24 cellular contexts compared by ENCODE assay signal in the genomic region with DNA sequence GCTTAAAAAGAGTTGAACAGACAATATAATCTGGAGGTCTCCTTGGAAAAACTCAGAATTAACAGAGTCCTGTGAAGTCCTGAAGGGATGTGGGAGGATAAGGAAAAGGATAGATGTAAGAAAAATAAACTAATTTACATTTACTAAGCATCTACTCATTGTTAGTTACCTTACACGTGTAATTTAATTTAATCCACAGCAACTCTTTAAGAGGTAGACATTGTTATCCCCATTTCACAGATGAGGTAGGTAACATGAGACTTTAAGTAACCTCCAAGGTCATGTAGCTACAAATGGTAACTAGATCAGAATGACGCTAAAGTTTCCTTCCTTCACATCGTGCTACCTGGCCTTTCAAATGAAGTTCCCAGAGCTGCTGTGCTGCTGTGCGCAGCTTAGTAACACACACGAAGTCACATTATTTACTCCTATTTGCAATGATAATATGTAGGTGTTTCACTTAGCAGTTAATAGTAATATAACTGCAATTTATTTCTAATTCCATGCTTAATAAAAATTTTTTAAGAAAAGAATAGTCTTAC. TPM values are rescaled to one million over a fixed set of nuclear protein-coding genes. Genes with fewer than 3 reads are reported as not detected.
A peak's percentile ranks its signal among the peaks of the same experiment; 100 is the strongest.
DNase-seq lines count a peak whose midpoint lies in the region; ATAC-seq and TF ChIP-seq lines count a peak whose summit lies in the region.
"Had no signal": no experiment of that assay in that cellular context is flagged by ENCODE, and none has a peak within 500 bp of the region (broad histone marks: within the 10 kb centered on the region; RNA-seq: fewer than 3 reads in every experiment).

No MANE protein-coding gene starts in this region.

- H3K4me3 ChIP-seq in GM23338 (no peak overlapping the region), sigmoid colon (no peak overlapping the region)
- H3K4me3 ChIP-seq: A549; BLaER1 treated with 17β-estradiol and CSF1 and Interleukin-3, amounts not matched to agents 10 nM and 100 nM; GM23248 had no signal

- no peak for ATAC-seq in activated naive CD8-positive, alpha-beta T cell treated with anti-CD3 and anti-CD28 coated beads, Interleukin-2, amount 10 ng/mL, durations not matched to agents 7 days and 5 days (ENCODE audit: low read depth)
- ATAC-seq in GM23338 (no peak), left ventricle myocardium superior (no peak)
- peak; percentile 53 for ATAC-seq in activated naive CD8-positive, alpha-beta T cell treated with anti-CD3 and anti-CD28 coated beads, Interleukin-2, amount 50 U/mL, for 24 hours
- ATAC-seq: A549, PC-3 had no signal

- peaks cover 64% of the 10 kb centered on the region for H3K4me1 Mint-ChIP-seq in activated naive CD8-positive, alpha-beta T cell treated with anti-CD3 and anti-CD28 coated beads, Interleukin-2, amount 10 ng/mL, durations not matched to agents 7 days and 5 days
- H3K4me1 Mint-ChIP-seq in activated naive CD8-positive, alpha-beta T cell treated with anti-CD3 and anti-CD28 coated beads for 36 hours = peaks cover 77% of the 10 kb centered on the region
- H3K4me1 Mint-ChIP-seq in GM23338 = peaks cover 16% of the 10 kb centered on the region
- H3K4me1 Mint-ChIP-seq in activated naive CD8-positive, alpha-beta T cell treated with anti-CD3 and anti-CD28 coated beads, Interleukin-2, amount 50 U/mL, for 24 hours = peaks cover 84% of the 10 kb centered on the region

- H3K4me2 ChIP-seq in GM23338 = no peak overlapping the region
- H3K4me2 ChIP-seq: A549, SK-N-SH had no signal

- no peaks in the 10 kb centered on the region for H3F3A ChIP-seq in GM23338 (replicated peaks; ENCODE audit: low read depth)

- WGBS in sigmoid colon, 2 donors = 85 to 92% methylated on average over 5 of the region's 5 CpGs

- H3K4me3 Mint-ChIP-seq in activated naive CD8-positive, alpha-beta T cell treated with anti-CD3 and anti-CD28 coated beads, Interleukin-2, amount 10 ng/mL, durations not matched to agents 7 days and 5 days = no peak overlapping the region
- no peak overlapping the region for H3K4me3 Mint-ChIP-seq in activated naive CD8-positive, alpha-beta T cell treated with anti-CD3 and anti-CD28 coated beads for 36 hours
- no peak overlapping the region for H3K4me3 Mint-ChIP-seq in GM23338
- H3K4me3 Mint-ChIP-seq in activated naive CD8-positive, alpha-beta T cell treated with anti-CD3 and anti-CD28 coated beads, Interleukin-2, amount 50 U/mL, for 24 hours = no peak overlapping the region
- H3K4me3 Mint-ChIP-seq: H9, IgD-negative memory B cell had no signal

- no peak for TF ChIP-seq POLR2A in sigmoid colon (IDR thresholded peaks at IDR 0.05)

- no peaks in the 10 kb centered on the region for H3K27me3 Mint-ChIP-seq in activated naive CD8-positive, alpha-beta T cell treated with anti-CD3 and anti-CD28 coated beads, Interleukin-2, amount 10 ng/mL, durations not matched to agents 7 days and 5 days
- no peaks in the 10 kb centered on the region for H3K27me3 Mint-ChIP-seq in activated naive CD8-positive, alpha-beta T cell treated with anti-CD3 and anti-CD28 coated beads for 36 hours
- H3K27me3 Mint-ChIP-seq in GM23338 (ENCODE audit: insufficient read depth, low read depth, poor library complexity) = peaks cover 11% of the 10 kb centered on the region
- H3K27me3 Mint-ChIP-seq in activated naive CD8-positive, alpha-beta T cell treated with anti-CD3 and anti-CD28 coated beads, Interleukin-2, amount 50 U/mL, for 24 hours = no peaks in the 10 kb centered on the region
- H3K27me3 Mint-ChIP-seq: CD8-positive, alpha-beta memory T cell had no signal

- H3K36me3 Mint-ChIP-seq in activated naive CD8-positive, alpha-beta T cell treated with anti-CD3 and anti-CD28 coated beads, Interleukin-2, amount 10 ng/mL, durations not matched to agents 7 days and 5 days = peaks cover 42% of the 10 kb centered on the region
- peaks cover 82% of the 10 kb centered on the region for H3K36me3 Mint-ChIP-seq in activated naive CD8-positive, alpha-beta T cell treated with anti-CD3 and anti-CD28 coated beads for 36 hours
- H3K36me3 Mint-ChIP-seq in GM23338 (ENCODE audit: low read depth) = peaks cover 8% of the 10 kb centered on the region; the same call in 2 of the 3 replicates
- peaks cover 70% of the 10 kb centered on the region for H3K36me3 Mint-ChIP-seq in activated naive CD8-positive, alpha-beta T cell treated with anti-CD3 and anti-CD28 coated beads, Interleukin-2, amount 50 U/mL, for 24 hours (ENCODE audit: low read depth)
- H3K36me3 Mint-ChIP-seq: IgD-negative memory B cell had no signal

- POLR2A ChIA-PET in activated naive CD8-positive, alpha-beta T cell treated with anti-CD3 and anti-CD28 coated beads, Interleukin-2, amount 10 ng/mL, durations not matched to agents 7 days and 5 days (lab: Charles Lee) = interaction anchor here (0.6 to 1.3 kb wide), 2 partner anchors 59 to 144 kb away, joined by 3 read pairs; no protein-coding TSS in a partner anchor

- no peaks in the 10 kb centered on the region for H3K79me2 ChIP-seq in GM23338 (replicated peaks; ENCODE audit: insufficient read depth)

- H3K27ac Mint-ChIP-seq in activated naive CD8-positive, alpha-beta T cell treated with anti-CD3 and anti-CD28 coated beads, Interleukin-2, amount 10 ng/mL, durations not matched to agents 7 days and 5 days = peak overlapping the region; percentile 50
- H3K27ac Mint-ChIP-seq in activated naive CD8-positive, alpha-beta T cell treated with anti-CD3 and anti-CD28 coated beads for 36 hours = no peak overlapping the region
- no peak overlapping the region for H3K27ac Mint-ChIP-seq in GM23338
- H3K27ac Mint-ChIP-seq in activated naive CD8-positive, alpha-beta T cell treated with anti-CD3 and anti-CD28 coated beads, Interleukin-2, amount 50 U/mL, for 24 hours = no peak overlapping the region
- H3K27ac Mint-ChIP-seq: H9 had no signal

- H3K36me3 ChIP-seq in GM23338 (ENCODE audit: insufficient read depth) (no peaks in the 10 kb centered on the region), sigmoid colon (no peaks in the 10 kb centered on the region)

- H3K9me3 Mint-ChIP-seq in activated naive CD8-positive, alpha-beta T cell treated with anti-CD3 and anti-CD28 coated beads, Interleukin-2, amount 10 ng/mL, durations not matched to agents 7 days and 5 days = peaks cover 6% of the 10 kb centered on the region
- peaks cover 26% of the 10 kb centered on the region for H3K9me3 Mint-ChIP-seq in activated naive CD8-positive, alpha-beta T cell treated with anti-CD3 and anti-CD28 coated beads for 36 hours
- H3K9me3 Mint-ChIP-seq in GM23338 = peaks cover 8% of the 10 kb centered on the region; the same call in 2 of the 3 replicates
- peaks cover 22% of the 10 kb centered on the region for H3K9me3 Mint-ChIP-seq in activated naive CD8-positive, alpha-beta T cell treated with anti-CD3 and anti-CD28 coated beads, Interleukin-2, amount 50 U/mL, for 24 hours
- H3K9me3 Mint-ChIP-seq: CD8-positive, alpha-beta memory T cell had no signal

- H3K27ac ChIP-seq in GM23338 (ENCODE audit: low read depth) (no peak overlapping the region), sigmoid colon (peak overlapping the region in 3 of 4 donors; percentile 12 to 98 (median 16))
- H3K27ac ChIP-seq: A549; BLaER1 treated with 17β-estradiol and CSF1 and Interleukin-3, amounts not matched to agents 10 nM and 100 nM; GM23248 had no signal

- DNase-seq in activated naive CD8-positive, alpha-beta T cell treated with anti-CD3 and anti-CD28 coated beads, Interleukin-2, amount 10 ng/mL, durations not matched to agents 7 days and 5 days = no peak
- no peak for DNase-seq in activated naive CD8-positive, alpha-beta T cell treated with anti-CD3 and anti-CD28 coated beads for 36 hours
- DNase-seq in GM23338 (ENCODE audit: low spot score) = peak; percentile 6
- DNase-seq in activated naive CD8-positive, alpha-beta T cell treated with anti-CD3 and anti-CD28 coated beads, Interleukin-2, amount 50 U/mL, for 24 hours = no peak
- DNase-seq in sigmoid colon = no peak
- DNase-seq in left ventricle myocardium superior = no peak
- DNase-seq in nucleus accumbens (lab: John Stamatoyannopoulos, UW) = no peak
- DNase-seq: DMS 273 treated with DMSO at 0.1 percent for 48 hours, DMS79, GM23248, H9, Karpas-422, NCI-H1105 treated with DMSO at 0.1 percent for 48 hours, NCI-H146, NCI-H524 treated with DMSO at 0.1 percent for 48 hours, NCI-H774, PC-3, SK-N-SH, SW 1271 had no signal

- H2AFZ ChIP-seq in GM23338 = no peak overlapping the region
- H2AFZ ChIP-seq: GM23248 had no signal

- TF ChIP-seq CTCF in GM23338 (conservative IDR thresholded peaks at IDR 0.05; ENCODE audit: low read depth in 2 of 2) = no peak
- TF ChIP-seq CTCF in sigmoid colon (IDR thresholded peaks at IDR 0.05) = no peak

- intact Hi-C loops in sigmoid colon (cut with DNase I) (no loop called here), left ventricle myocardium superior (cut with micrococcal nuclease) (no loop called here)

- H3K27me3 ChIP-seq in GM23338 (ENCODE audit: insufficient read depth) (peaks cover 7% of the 10 kb centered on the region), sigmoid colon (no peaks in the 10 kb centered on the region)

- H3K4me1 ChIP-seq in GM23338 (ENCODE audit: insufficient read depth) (no peaks in the 10 kb centered on the region), sigmoid colon (peaks cover 0 to 88% (median 64%) of the 10 kb centered on the region in 4 donors)

- TF ChIP-seq EP300 in sigmoid colon (IDR thresholded peaks at IDR 0.05) = no peak

- no peaks in the 10 kb centered on the region for H3K9me3 ChIP-seq in sigmoid colon
- H3K9me3 ChIP-seq: A549, SK-N-SH had no signal

- no peaks in the 10 kb centered on the region for H3K9me2 ChIP-seq in GM23338 (ENCODE audit: insufficient read depth)
- H3K9me2 ChIP-seq: SK-N-SH had no signal

- H4K20me1 ChIP-seq in GM23338 (replicated peaks; ENCODE audit: insufficient read depth) = no peaks in the 10 kb centered on the region

TF ChIP-seq in GM23338, 12 proteins besides CTCF, POLR2A, EP300 and RAD21 (continues in another document):
- TF ChIP-seq ZNF114 (CRISPR knock-in tag; IDR thresholded peaks at IDR 0.05) (no peak), NANOG (IDR thresholded peaks at IDR 0.05; ENCODE audit: borderline replicate concordance) (no peak)

RNA-seq across cellular contexts. Expression of gene PDE3B, which starts 5.7 kb away (rescaled TPM):
- 100 to 1,000 TPM; 117 to 125 TPM for total RNA-seq in activated naive CD8-positive, alpha-beta T cell treated with anti-CD3 and anti-CD28 coated beads, Interleukin-2, amount 10 ng/mL, durations not matched to agents 7 days and 5 days
- 10 to 100 TPM; 44.4 to 46.5 TPM for total RNA-seq in activated naive CD8-positive, alpha-beta T cell treated with anti-CD3 and anti-CD28 coated beads for 36 hours
- 16.9 and 21.3 TPM in 2 replicates for total RNA-seq in GM23338 (2014; rRNA removed; shearing (Covaris generic))
- polyA plus RNA-seq in GM23338 (2016; fragmentation: Nextera tagmentation; extraction: Ambion mirVana) (4.3 and 4.9 TPM in 2 replicates), sigmoid colon (10 to 100 TPM in 1 of 3 donors, 1 to 10 TPM in 2; 1.2 to 13.5 (median 2.4) TPM)
- total RNA-seq in sigmoid colon (100 to 1,000 TPM in 2 of 4 donors, 10 to 100 TPM in 2; 78.3 to 132 (median 93.4) TPM), left ventricle myocardium superior (5.6 TPM)
- total RNA-seq: GM23248, M059J had no signal
- polyA plus RNA-seq: GM23248 had no signal
